ENCODE assay signal across 24 cellular contexts in genomic region chr1:174296309-174296708, GRCh38.
"Had no signal": no experiment of that assay in that cellular context is flagged by ENCODE, and none has a peak within 500 bp of the region (broad histone marks: within the 10 kb centered on the region; RNA-seq: fewer than 3 reads in every experiment).

No MANE protein-coding gene starts in this region.

- H3K4me1 ChIP-seq: colonic mucosa, foreskin keratinocyte, gastrocnemius medialis, heart right ventricle, left lung, lower lobe of right lung had no signal

- H3K9me3 ChIP-seq: colonic mucosa had no signal

- H3K36me3 ChIP-seq: colonic mucosa, lower lobe of right lung had no signal

- H3K27me3 ChIP-seq: colonic mucosa, foreskin keratinocyte, gastrocnemius medialis, heart right ventricle, left lung had no signal

- H3K27ac ChIP-seq: colonic mucosa, epithelial cell of prostate, foreskin keratinocyte, gastrocnemius medialis, heart right ventricle, left lung, lower lobe of right lung had no signal

- ATAC-seq: effector memory CD8-positive, alpha-beta T cell; esophagus mucosa; foreskin keratinocyte; gastrocnemius medialis; heart right ventricle; left cardiac atrium; left lung; left ventricle myocardium superior; lower lobe of right lung; mucosa of descending colon had no signal

- FAIRE-seq: endometrium, islet of Langerhans, keratinocyte had no signal

- DNase-seq: colonic mucosa; cortex of kidney; effector CD8-positive, alpha-beta T cell; effector memory CD8-positive, alpha-beta T cell; endodermal cell; erythroblast; foreskin keratinocyte; gastrocnemius medialis; glutamatergic neuron; head of caudate nucleus; heart right ventricle; hippocampal formation; left cardiac atrium; left lung; left ventricle myocardium superior; lower lobe of right lung; mesenchymal stem cell; mucosa of descending colon; naive B cell had no signal

- H3K4me3 ChIP-seq: colonic mucosa, gastrocnemius medialis, heart right ventricle, left lung, lower lobe of right lung, mucosa of descending colon had no signal
